In the genomic region with DNA sequence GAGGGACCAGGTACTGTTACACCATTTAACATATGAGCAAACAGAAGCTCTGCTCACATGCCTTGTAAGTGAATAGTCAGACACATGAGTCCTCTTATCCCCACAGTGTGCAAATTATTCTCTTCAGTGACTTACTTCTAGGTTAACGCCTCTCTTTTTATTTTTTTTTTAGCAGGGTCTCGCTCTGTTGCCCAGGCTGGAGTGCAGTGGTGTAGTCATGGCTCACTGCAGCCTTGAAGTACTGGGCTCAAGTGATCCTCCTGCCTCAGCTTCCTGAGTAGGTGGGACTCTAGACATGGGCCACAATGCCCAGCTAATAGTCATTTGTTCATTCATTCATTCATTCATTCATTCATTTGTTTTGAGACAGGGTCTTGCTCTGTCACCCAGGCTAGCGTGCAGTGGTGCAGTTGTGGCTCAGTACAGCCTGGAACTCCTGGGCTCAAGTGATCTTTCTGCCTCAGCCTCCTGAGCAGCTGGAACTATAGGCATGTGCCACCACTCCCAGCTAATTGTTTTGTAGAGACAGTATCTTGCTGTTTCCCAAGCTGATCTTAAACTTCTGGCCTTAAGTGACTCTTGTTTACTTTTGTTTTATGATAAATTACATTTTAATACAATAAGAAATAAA, we compare ENCODE assay signal across 29 cellular contexts.
A peak's percentile ranks its signal among the peaks of the same experiment; 100 is the strongest.
DNase-seq lines count a peak whose midpoint lies in the region; ATAC-seq and TF ChIP-seq lines count a peak whose summit lies in the region.
"Had no signal": no experiment of that assay in that cellular context is flagged by ENCODE, and none has a peak within 500 bp of the region (broad histone marks: within the 10 kb centered on the region; RNA-seq: fewer than 3 reads in every experiment).

No MANE protein-coding gene starts in this region.

- H3K36me3 Mint-ChIP-seq in activated B cell treated with CpG ODN at 0.5 μM for 24 hours (ENCODE audit: low read depth) = no peaks in the 10 kb centered on the region
- H3K36me3 Mint-ChIP-seq in stimulated activated naive B cell treated with anti-CD40 and anti-IgM and Interleukin-4, amounts not matched to agents 10 μg/mL and 1 μg/mL and 100 μg/mL, for 72 hours = peaks cover 5 to 17% of the 10 kb centered on the region in 2 donors

- TF ChIP-seq CTCF in activated B cell treated with CpG ODN at 0.5 μM for 24 hours (IDR thresholded peaks at IDR 0.05) = no peak

- H3K4me3 Mint-ChIP-seq in activated B cell treated with CpG ODN at 0.5 μM for 24 hours = no peak overlapping the region
- H3K4me3 Mint-ChIP-seq in stimulated activated naive B cell treated with anti-CD40 and anti-IgM and Interleukin-4, amounts not matched to agents 10 μg/mL and 1 μg/mL and 100 μg/mL, for 72 hours = no peak overlapping the region
- H3K4me3 Mint-ChIP-seq: activated CD8-positive, alpha-beta T cell treated with anti-CD3 and anti-CD28 coated beads, Interleukin-2, amount 10 ng/mL, durations not matched to agents 7 days and 5 days; activated naive CD8-positive, alpha-beta T cell; CD4-positive, CD25-positive, alpha-beta regulatory T cell; endodermal cell; GM23338; HFFc6 had no signal

- H3K4me1 Mint-ChIP-seq in activated B cell treated with CpG ODN at 0.5 μM for 24 hours = peaks cover 31% of the 10 kb centered on the region
- H3K4me1 Mint-ChIP-seq in stimulated activated naive B cell treated with anti-CD40 and anti-IgM and Interleukin-4, amounts not matched to agents 10 μg/mL and 1 μg/mL and 100 μg/mL, for 72 hours = peaks cover 19 to 38% of the 10 kb centered on the region in 2 donors
- H3K4me1 Mint-ChIP-seq: endodermal cell had no signal

- no peaks in the 10 kb centered on the region for H3K27me3 Mint-ChIP-seq in activated B cell treated with CpG ODN at 0.5 μM for 24 hours
- no peaks in the 10 kb centered on the region for H3K27me3 Mint-ChIP-seq in stimulated activated naive B cell treated with anti-CD40 and anti-IgM and Interleukin-4, amounts not matched to agents 10 μg/mL and 1 μg/mL and 100 μg/mL, for 72 hours
- H3K27me3 Mint-ChIP-seq: activated naive CD8-positive, alpha-beta T cell; CD4-positive, CD25-positive, alpha-beta regulatory T cell had no signal

- CTCF ChIA-PET in activated B cell treated with CpG ODN at 0.5 μM for 24 hours (lab: Charles Lee) = interaction anchor here (0.9 kb wide), 1 partner anchor 358 kb away, joined by 3 read pairs; no protein-coding TSS in a partner anchor

- intact Hi-C loops in activated B cell treated with CpG ODN at 0.5 μM for 24 hours (cut with micrococcal nuclease) = loop anchor here (10.0 kb wide), 1 partner anchor 159 kb away; no protein-coding TSS in a partner anchor

- peaks cover 2% of the 10 kb centered on the region for H3K9me3 Mint-ChIP-seq in activated B cell treated with CpG ODN at 0.5 μM for 24 hours
- peaks cover 0 to 1% of the 10 kb centered on the region in 2 donors for H3K9me3 Mint-ChIP-seq in stimulated activated naive B cell treated with anti-CD40 and anti-IgM and Interleukin-4, amounts not matched to agents 10 μg/mL and 1 μg/mL and 100 μg/mL, for 72 hours
- H3K9me3 Mint-ChIP-seq: CD4-positive, CD25-positive, alpha-beta regulatory T cell; GM23338; HFFc6 had no signal

- ATAC-seq in GM18511 (IDR thresholded peaks at IDR 0.05; ENCODE audit: unreplicated experiment) = peak; percentile 65
- peak; percentile 65 for ATAC-seq in HG02759 (IDR thresholded peaks at IDR 0.05; ENCODE audit: unreplicated experiment)
- peak; percentile 70 for ATAC-seq in activated B cell treated with CpG ODN at 0.5 μM for 24 hours (ENCODE audit: low read depth)
- ATAC-seq in stimulated activated naive B cell treated with anti-CD40 and anti-IgM and Interleukin-4, amounts not matched to agents 10 μg/mL and 1 μg/mL and 100 μg/mL, for 72 hours (replicated peaks) = peak; percentile 54 to 55
- ATAC-seq: activated CD8-positive, alpha-beta T cell treated with anti-CD3 and anti-CD28 coated beads, Interleukin-2, amount 10 ng/mL, durations not matched to agents 7 days and 5 days; foreskin keratinocyte; GM23338; heart left ventricle; sciatic nerve had no signal

- DNase-seq in activated B cell treated with CpG ODN at 0.5 μM for 24 hours (no peak), Kasumi-1 (lab: John Stamatoyannopoulos, UW) (no peak), NCI-H1105 treated with DMSO at 0.1 percent for 48 hours (lab: John Stamatoyannopoulos, UW) (no peak), NCI-H2227 treated with DMSO at 0.1 percent for 48 hours (lab: John Stamatoyannopoulos, UW) (no peak)
- DNase-seq in stimulated activated naive B cell treated with anti-CD40 and anti-IgM and Interleukin-4, amounts not matched to agents 10 μg/mL and 1 μg/mL and 100 μg/mL, for 72 hours = no peak
- DNase-seq: activated CD4-positive, alpha-beta T cell treated with anti-CD3 and anti-CD28 coated beads for 1 hour; activated CD8-positive, alpha-beta T cell treated with anti-CD3 and anti-CD28 coated beads, Interleukin-2, amount 10 ng/mL, durations not matched to agents 7 days and 5 days; activated effector memory CD4-positive, alpha-beta T cell treated with Interleukin-2 at 50 U/mL for 16 hours; CD4-positive, CD25-positive, alpha-beta regulatory T cell; cortex of kidney; endodermal cell; foreskin keratinocyte; heart left ventricle; HFFc6; KBM-7; MM.1S; NCI-H1417 treated with DMSO at 0.1 percent for 48 hours; NCI-H2081 treated with DMSO at 0.1 percent for 48 hours; NCI-H446; NCI-H82; posterior cingulate gyrus; stimulated activated CD4-positive, alpha-beta T cell treated with anti-CD3 and anti-CD28 coated beads, Interleukin-4, amount 100 ng/mL, for 4 hours; stimulated activated naive CD4-positive, alpha-beta T cell; uterus had no signal

- POLR2A ChIA-PET in activated B cell treated with CpG ODN at 0.5 μM for 24 hours (lab: Charles Lee) = interaction anchor here (1.2 kb wide), 1 partner anchor 219 kb away, joined by 5 read pairs; no protein-coding TSS in a partner anchor

- no peak overlapping the region for H3K27ac Mint-ChIP-seq in activated B cell treated with CpG ODN at 0.5 μM for 24 hours
- no peak overlapping the region for H3K27ac Mint-ChIP-seq in stimulated activated naive B cell treated with anti-CD40 and anti-IgM and Interleukin-4, amounts not matched to agents 10 μg/mL and 1 μg/mL and 100 μg/mL, for 72 hours
- H3K27ac Mint-ChIP-seq: activated CD8-positive, alpha-beta T cell treated with anti-CD3 and anti-CD28 coated beads, Interleukin-2, amount 10 ng/mL, durations not matched to agents 7 days and 5 days; activated naive CD8-positive, alpha-beta T cell; CD4-positive, CD25-positive, alpha-beta regulatory T cell; endodermal cell; GM23338; HFFc6 had no signal
